1 cellular context compared by ENCODE assay signal in genomic region chr9:113650207-113651131, GRCh38.
TF ChIP-seq lines count a peak whose summit lies in the region.

No MANE protein-coding gene starts in this region.

TF ChIP-seq in HepG2, 621 proteins besides CTCF, POLR2A, EP300 and RAD21 (continued from another document and continues in another):
- TF ChIP-seq PRDM10 (CRISPR knock-in tag; IDR thresholded peaks at IDR 0.05; ENCODE audit: low read depth) (no peak), ARNTL (CRISPR knock-in tag; IDR thresholded peaks at IDR 0.05) (peak; percentile 93), ATF2 (CRISPR knock-in tag; IDR thresholded peaks at IDR 0.05) (peak; percentile 84), KDM6A (CRISPR knock-in tag; IDR thresholded peaks at IDR 0.05; ENCODE audit: low read depth) (peak; percentile 62; the same call in 1 of the 2 replicates), XRCC5 (optimal IDR thresholded peaks at IDR 0.05; ENCODE audit: low read length) (peak; percentile 86), KDM5B (CRISPR knock-in tag; IDR thresholded peaks at IDR 0.05; ENCODE audit: borderline replicate concordance) (peak; percentile 88), ZNF747 (CRISPR knock-in tag; IDR thresholded peaks at IDR 0.05; ENCODE audit: borderline replicate concordance) (peak; percentile 69; the same call in 1 of the 2 replicates), PBX3 (CRISPR knock-in tag; IDR thresholded peaks at IDR 0.05; ENCODE audit: borderline replicate concordance) (no peak), PHF8 (CRISPR knock-in tag; IDR thresholded peaks at IDR 0.05) (peak; percentile 39; the same call in 1 of the 2 replicates), RXRB (CRISPR knock-in tag; IDR thresholded peaks at IDR 0.05; ENCODE audit: borderline replicate concordance) (peak; percentile 93), SRSF1 (optimal IDR thresholded peaks at IDR 0.05; ENCODE audit: low read depth, low read length) (no peak), ZNF782 (CRISPR knock-in tag; IDR thresholded peaks at IDR 0.05; ENCODE audit: borderline replicate concordance) (no peak), ATM (IDR thresholded peaks at IDR 0.05; ENCODE audit: borderline replicate concordance) (no peak), FOXP1 (IDR thresholded peaks at IDR 0.05) (no peak), FOXP1 (CRISPR knock-in tag; IDR thresholded peaks at IDR 0.05) (peak; percentile 28; the same call in 1 of the 2 replicates), HNRNPLL (IDR thresholded peaks at IDR 0.05; ENCODE audit: low read depth, low read length, poor library complexity, severe bottlenecking) (no peak), FOXJ3 (CRISPR knock-in tag; IDR thresholded peaks at IDR 0.05; ENCODE audit: borderline replicate concordance) (peak; percentile 69; the same call in 1 of the 2 replicates), CREB1 (IDR thresholded peaks at IDR 0.05) (no peak), CREB1 (CRISPR knock-in tag; IDR thresholded peaks at IDR 0.05) (no peak), HOXA3 (CRISPR knock-in tag; IDR thresholded peaks at IDR 0.05) (peak; percentile 85), EEA1 (CRISPR knock-in tag; IDR thresholded peaks at IDR 0.05; ENCODE audit: borderline replicate concordance) (no peak), ZNF234 (CRISPR knock-in tag; conservative IDR thresholded peaks at IDR 0.05) (0 out of 2 replicates have a peak, but pooled peaks have one; percentile 40), RORA (CRISPR knock-in tag; IDR thresholded peaks at IDR 0.05) (no peak; the same call in 1 of the 2 replicates), ARID5B (CRISPR knock-in tag; IDR thresholded peaks at IDR 0.05) (peak; percentile 89), CHD4 (IDR thresholded peaks at IDR 0.05; ENCODE audit: borderline replicate concordance, low read length) (no peak), TBX3 (IDR thresholded peaks at IDR 0.05; ENCODE audit: borderline replicate concordance) (no peak), ZBTB20 (CRISPR knock-in tag; IDR thresholded peaks at IDR 0.05; ENCODE audit: borderline replicate concordance, low read depth) (peak; percentile 59; the same call in 1 of the 2 replicates), BHLHE40 (IDR thresholded peaks at IDR 0.05; ENCODE audit: low read length) (no peak), ESRRA (CRISPR knock-in tag; IDR thresholded peaks at IDR 0.05; ENCODE audit: low read depth) (peak; percentile 82), CHD2 (IDR thresholded peaks at IDR 0.05; ENCODE audit: low read depth, low read length) (no peak), ZNF44 (CRISPR knock-in tag; IDR thresholded peaks at IDR 0.05) (no peak; the same call in 1 of the 2 replicates), LCORL (IDR thresholded peaks at IDR 0.05) (no peak), LCORL (CRISPR knock-in tag; IDR thresholded peaks at IDR 0.05) (peak; percentile 99), SP2 (CRISPR knock-in tag; IDR thresholded peaks at IDR 0.05) (no peak; the same call in 1 of the 2 replicates), GATAD2A (CRISPR knock-in tag; IDR thresholded peaks at IDR 0.05) (peak; percentile 94), NAIF1 (CRISPR knock-in tag; IDR thresholded peaks at IDR 0.05; ENCODE audit: borderline replicate concordance) (0 out of 2 replicates have a peak, but pooled peaks have one; percentile 62), YEATS4 (CRISPR knock-in tag; IDR thresholded peaks at IDR 0.05; ENCODE audit: borderline replicate concordance) (peak; percentile 75; the same call in 1 of the 2 replicates), ZSCAN20 (CRISPR knock-in tag; IDR thresholded peaks at IDR 0.05; ENCODE audit: borderline replicate concordance) (0 out of 2 replicates have a peak, but pooled peaks have one; percentile 58), IKZF4 (CRISPR knock-in tag; IDR thresholded peaks at IDR 0.05; ENCODE audit: borderline replicate concordance, low read depth, not compliant biosample characterization) (peak; percentile 85), ZNF777 (CRISPR knock-in tag; IDR thresholded peaks at IDR 0.05) (no peak), SMYD3 (CRISPR knock-in tag; IDR thresholded peaks at IDR 0.05) (no peak), ZNF530 (CRISPR knock-in tag; IDR thresholded peaks at IDR 0.05; ENCODE audit: low read depth) (no peak)
- TF ChIP-seq, protein P1, sequence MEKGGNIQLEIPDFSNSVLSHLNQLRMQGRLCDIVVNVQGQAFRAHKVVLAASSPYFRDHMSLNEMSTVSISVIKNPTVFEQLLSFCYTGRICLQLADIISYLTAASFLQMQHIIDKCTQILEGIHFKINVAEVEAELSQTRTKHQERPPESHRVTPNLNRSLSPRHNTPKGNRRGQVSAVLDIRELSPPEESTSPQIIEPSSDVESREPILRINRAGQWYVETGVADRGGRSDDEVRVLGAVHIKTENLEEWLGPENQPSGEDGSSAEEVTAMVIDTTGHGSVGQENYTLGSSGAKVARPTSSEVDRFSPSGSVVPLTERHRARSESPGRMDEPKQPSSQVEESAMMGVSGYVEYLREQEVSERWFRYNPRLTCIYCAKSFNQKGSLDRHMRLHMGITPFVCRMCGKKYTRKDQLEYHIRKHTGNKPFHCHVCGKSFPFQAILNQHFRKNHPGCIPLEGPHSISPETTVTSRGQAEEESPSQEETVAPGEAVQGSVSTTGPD (CRISPR knock-in tag; IDR thresholded peaks at IDR 0.05), result no peak
- TF ChIP-seq, protein P2, sequence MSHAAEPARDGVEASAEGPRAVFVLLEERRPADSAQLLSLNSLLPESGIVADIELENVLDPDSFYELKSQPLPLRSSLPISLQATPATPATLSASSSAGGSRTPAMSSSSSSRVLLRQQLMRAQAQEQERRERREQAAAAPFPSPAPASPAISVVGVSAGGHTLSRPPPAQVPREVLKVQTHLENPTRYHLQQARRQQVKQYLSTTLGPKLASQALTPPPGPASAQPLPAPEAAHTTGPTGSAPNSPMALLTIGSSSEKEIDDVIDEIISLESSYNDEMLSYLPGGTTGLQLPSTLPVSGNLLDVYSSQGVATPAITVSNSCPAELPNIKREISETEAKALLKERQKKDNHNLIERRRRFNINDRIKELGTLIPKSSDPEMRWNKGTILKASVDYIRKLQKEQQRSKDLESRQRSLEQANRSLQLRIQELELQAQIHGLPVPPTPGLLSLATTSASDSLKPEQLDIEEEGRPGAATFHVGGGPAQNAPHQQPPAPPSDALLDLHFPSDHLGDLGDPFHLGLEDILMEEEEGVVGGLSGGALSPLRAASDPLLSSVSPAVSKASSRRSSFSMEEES (CRISPR knock-in tag; IDR thresholded peaks at IDR 0.05), result peak; percentile 74
- TF ChIP-seq, protein P3, sequence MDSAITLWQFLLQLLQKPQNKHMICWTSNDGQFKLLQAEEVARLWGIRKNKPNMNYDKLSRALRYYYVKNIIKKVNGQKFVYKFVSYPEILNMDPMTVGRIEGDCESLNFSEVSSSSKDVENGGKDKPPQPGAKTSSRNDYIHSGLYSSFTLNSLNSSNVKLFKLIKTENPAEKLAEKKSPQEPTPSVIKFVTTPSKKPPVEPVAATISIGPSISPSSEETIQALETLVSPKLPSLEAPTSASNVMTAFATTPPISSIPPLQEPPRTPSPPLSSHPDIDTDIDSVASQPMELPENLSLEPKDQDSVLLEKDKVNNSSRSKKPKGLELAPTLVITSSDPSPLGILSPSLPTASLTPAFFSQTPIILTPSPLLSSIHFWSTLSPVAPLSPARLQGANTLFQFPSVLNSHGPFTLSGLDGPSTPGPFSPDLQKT (CRISPR knock-in tag; IDR thresholded peaks at IDR 0.05; ENCODE audit: borderline replicate concordance), result no peak
- TF ChIP-seq, protein P4, sequence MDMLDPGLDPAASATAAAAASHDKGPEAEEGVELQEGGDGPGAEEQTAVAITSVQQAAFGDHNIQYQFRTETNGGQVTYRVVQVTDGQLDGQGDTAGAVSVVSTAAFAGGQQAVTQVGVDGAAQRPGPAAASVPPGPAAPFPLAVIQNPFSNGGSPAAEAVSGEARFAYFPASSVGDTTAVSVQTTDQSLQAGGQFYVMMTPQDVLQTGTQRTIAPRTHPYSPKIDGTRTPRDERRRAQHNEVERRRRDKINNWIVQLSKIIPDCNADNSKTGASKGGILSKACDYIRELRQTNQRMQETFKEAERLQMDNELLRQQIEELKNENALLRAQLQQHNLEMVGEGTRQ (IDR thresholded peaks at IDR 0.05; ENCODE audit: low read depth, low read length), result no peak
- TF ChIP-seq, protein P4 (CRISPR knock-in tag; IDR thresholded peaks at IDR 0.05; ENCODE audit: borderline replicate concordance), result peak; percentile 24; the same call in 1 of the 2 replicates
